In genomic region chr2:134300585-134300984, GRCh38 we compare ENCODE assay signal across 15 cellular contexts.
"Had no signal": no experiment of that assay in that cellular context is flagged by ENCODE, and none has a peak within 500 bp of the region (broad histone marks: within the 10 kb centered on the region; RNA-seq: fewer than 3 reads in every experiment).

No MANE protein-coding gene starts in this region.

- H3K27me3 ChIP-seq: esophagus muscularis mucosa, ovary had no signal

- H3K36me3 Mint-ChIP-seq: WTC11 had no signal

- H3K4me3 Mint-ChIP-seq: activated CD4-positive, alpha-beta memory T cell treated with anti-CD3 and anti-CD28 coated beads, Interleukin-2, amount 10 ng/mL, durations not matched to agents 7 days and 5 days; activated naive CD4-positive, alpha-beta T cell treated with anti-CD3 and anti-CD28 coated beads for 36 hours; T-helper 1 cell treated with Interleukin-12 subunit alpha and Interleukin-12 subunit beta and Interleukin-4 antibody, amounts not matched to agents 30 μg/mL and 1 μg/mL, for 36 hours; WTC11 had no signal

- H3K9me3 Mint-ChIP-seq: activated CD4-positive, alpha-beta memory T cell treated with anti-CD3 and anti-CD28 coated beads, Interleukin-2, amount 10 ng/mL, durations not matched to agents 7 days and 5 days; activated naive CD4-positive, alpha-beta T cell treated with anti-CD3 and anti-CD28 coated beads for 36 hours; T-helper 1 cell treated with Interleukin-12 subunit alpha and Interleukin-12 subunit beta and Interleukin-4 antibody, amounts not matched to agents 30 μg/mL and 1 μg/mL, for 36 hours; WTC11 had no signal

- DNase-seq: activated CD4-positive, alpha-beta memory T cell treated with anti-CD3 and anti-CD28 coated beads, Interleukin-2, amount 10 ng/mL, durations not matched to agents 7 days and 5 days; activated CD4-positive, alpha-beta T cell treated with anti-CD3 and anti-CD28 coated beads for 4 hours; activated CD8-positive, alpha-beta memory T cell treated with anti-CD3 and anti-CD28 coated beads, Interleukin-2, amount 50 U/mL, for 4 hours; activated naive CD4-positive, alpha-beta T cell treated with anti-CD3 and anti-CD28 coated beads for 36 hours; caudate nucleus; hypothalamus; naive B cell; ovary; stimulated activated CD4-positive, alpha-beta T cell treated with anti-CD3 and anti-CD28 coated beads, Interleukin-2, amount 100 ng/mL, for 48 hours; stimulated activated naive CD4-positive, alpha-beta T cell had no signal

- ATAC-seq: WTC11 had no signal

- H3K36me3 ChIP-seq: esophagus muscularis mucosa, ovary had no signal

- H3K27ac Mint-ChIP-seq: activated CD4-positive, alpha-beta memory T cell treated with anti-CD3 and anti-CD28 coated beads, Interleukin-2, amount 10 ng/mL, durations not matched to agents 7 days and 5 days; activated naive CD4-positive, alpha-beta T cell treated with anti-CD3 and anti-CD28 coated beads for 36 hours; T-helper 1 cell treated with Interleukin-12 subunit alpha and Interleukin-12 subunit beta and Interleukin-4 antibody, amounts not matched to agents 30 μg/mL and 1 μg/mL, for 36 hours; WTC11 had no signal

- H3K27me3 Mint-ChIP-seq: naive B cell had no signal

- H3K27ac ChIP-seq: esophagus muscularis mucosa, ovary had no signal

- H3K9me3 ChIP-seq: esophagus muscularis mucosa, ovary had no signal

- H3K4me3 ChIP-seq: esophagus muscularis mucosa, lung, ovary had no signal

- FAIRE-seq: endometrium had no signal
